In the genomic region with DNA sequence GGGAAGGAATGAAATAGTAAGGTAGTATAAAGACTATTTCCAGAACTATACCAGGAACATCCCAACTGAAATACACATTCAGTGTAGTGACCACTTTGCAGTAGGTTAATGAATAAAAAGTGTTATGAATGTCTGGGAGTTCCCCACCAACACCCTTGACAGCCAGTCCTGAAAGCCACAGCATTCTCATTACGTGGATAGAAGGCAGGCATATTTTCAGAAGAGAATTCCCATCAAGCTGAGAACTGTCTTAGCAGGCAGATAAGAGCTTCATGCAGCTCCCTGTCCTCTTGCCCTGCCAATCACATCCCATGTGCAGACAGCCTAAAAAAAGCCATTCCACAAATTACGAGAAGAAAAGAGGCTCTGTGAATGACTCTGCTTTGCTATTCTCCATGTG, we compare ENCODE assay signal across 16 cellular contexts.
DNase-seq lines count a peak whose midpoint lies in the region; ATAC-seq and TF ChIP-seq lines count a peak whose summit lies in the region.
"Had no signal": no experiment of that assay in that cellular context is flagged by ENCODE, and none has a peak within 500 bp of the region (broad histone marks: within the 10 kb centered on the region; RNA-seq: fewer than 3 reads in every experiment).

No MANE protein-coding gene starts in this region.

- TF ChIP-seq CTCF in GM23338 (conservative IDR thresholded peaks at IDR 0.05; ENCODE audit: low read depth in 2 of 2) = no peak
- TF ChIP-seq CTCF in neural cell (IDR thresholded peaks at IDR 0.05; ENCODE audit: poor library complexity, severe bottlenecking) = no peak

- H3K4me3 ChIP-seq in GM23338 (no peak overlapping the region), neural cell (ENCODE audit: low read length) (no peak overlapping the region)
- H3K4me3 ChIP-seq: SK-N-MC had no signal

- no peaks in the 10 kb centered on the region for H3K36me3 Mint-ChIP-seq in GM23338 (ENCODE audit: low read depth)

- H3K36me3 ChIP-seq in GM23338 (ENCODE audit: insufficient read depth) (no peaks in the 10 kb centered on the region), neural cell (ENCODE audit: insufficient read depth, low read length) (no peaks in the 10 kb centered on the region)

- H3K27ac ChIP-seq in GM23338 (ENCODE audit: low read depth) = no peak overlapping the region
- H3K27ac ChIP-seq in neural cell (ENCODE audit: low read length) = no peak overlapping the region
- H3K27ac ChIP-seq: C4-2B, SK-N-MC had no signal

- TF ChIP-seq EP300 in neural cell (conservative IDR thresholded peaks at IDR 0.05; ENCODE audit: poor library complexity, severe bottlenecking) = peak; percentile 82

- H3K4me1 Mint-ChIP-seq in GM23338 = peaks cover 19% of the 10 kb centered on the region

- H3K4me3 Mint-ChIP-seq in GM23338 = no peak overlapping the region

- H4K20me1 ChIP-seq in GM23338 (replicated peaks; ENCODE audit: insufficient read depth) = no peaks in the 10 kb centered on the region
- no peaks in the 10 kb centered on the region for H4K20me1 ChIP-seq in neural cell (ENCODE audit: insufficient read depth)

- no peaks in the 10 kb centered on the region for H3K27me3 Mint-ChIP-seq in GM23338 (ENCODE audit: insufficient read depth, low read depth, poor library complexity)

- H3K4me1 ChIP-seq in GM23338 (ENCODE audit: insufficient read depth) = peaks cover 3% of the 10 kb centered on the region

- H3K9me3 ChIP-seq in neural cell (ENCODE audit: low read length) = no peaks in the 10 kb centered on the region

- 0 out of 2 replicates have a peak, but pooled peaks cover 5% of the 10 kb centered on the region for H3K9me2 ChIP-seq in GM23338 (ENCODE audit: insufficient read depth)
- H3K9me2 ChIP-seq in neural cell (ENCODE audit: insufficient read depth, low read length) = no peaks in the 10 kb centered on the region

- H2AFZ ChIP-seq in GM23338 = no peak overlapping the region
- H2AFZ ChIP-seq in neural cell (ENCODE audit: low read depth, low read length) = no peak overlapping the region

- H3K4me2 ChIP-seq in GM23338 (no peak overlapping the region), neural cell (ENCODE audit: low read length) (no peak overlapping the region)

- H3K79me2 ChIP-seq in GM23338 (replicated peaks; ENCODE audit: insufficient read depth) (no peaks in the 10 kb centered on the region), neural cell (replicated peaks; ENCODE audit: insufficient read depth, low read length) (no peaks in the 10 kb centered on the region)

- no peaks in the 10 kb centered on the region for H3K9me3 Mint-ChIP-seq in GM23338

- no peak for TF ChIP-seq RAD21 in neural cell (conservative IDR thresholded peaks at IDR 0.05)

- peak; percentile 49 for ATAC-seq in GM18511 (IDR thresholded peaks at IDR 0.05; ENCODE audit: unreplicated experiment)
- ATAC-seq in GM23338 = no peak
- peak; percentile 59 for ATAC-seq in HG03432 (IDR thresholded peaks at IDR 0.05; ENCODE audit: unreplicated experiment)
- no peak for ATAC-seq in HG03571 (IDR thresholded peaks at IDR 0.05; ENCODE audit: unreplicated experiment)
- ATAC-seq in HG03442 (IDR thresholded peaks at IDR 0.05; ENCODE audit: unreplicated experiment) = no peak
- ATAC-seq: HCT116, Panc1 had no signal

- no peak overlapping the region for H3K27ac Mint-ChIP-seq in GM23338

- DNase-seq in GM23338 (ENCODE audit: low spot score) (peak; percentile 6), GM19240 (ENCODE audit: insufficient read length, low spot score) (no peak)
- DNase-seq: ACHN, DMS79 treated with DMSO at 0.1 percent for 48 hours, GOT3, KG1, NCI-H1694 treated with DMSO at 0.1 percent for 48 hours had no signal

- no peaks in the 10 kb centered on the region for H3F3A ChIP-seq in GM23338 (replicated peaks; ENCODE audit: low read depth)
- no peaks in the 10 kb centered on the region for H3F3A ChIP-seq in neural cell (ENCODE audit: insufficient read depth, low read length, poor library complexity, severe bottlenecking)

- no peak overlapping the region for H3K9ac ChIP-seq in neural cell (ENCODE audit: low read length)

- H3K27me3 ChIP-seq in GM23338 (ENCODE audit: insufficient read depth) (no peaks in the 10 kb centered on the region), neural cell (ENCODE audit: insufficient read depth, low read depth, low read length) (no peaks in the 10 kb centered on the region)

TF ChIP-seq in GM23338, 12 proteins besides CTCF, POLR2A, EP300 and RAD21 (continues in another document):
- TF ChIP-seq, protein P1, sequence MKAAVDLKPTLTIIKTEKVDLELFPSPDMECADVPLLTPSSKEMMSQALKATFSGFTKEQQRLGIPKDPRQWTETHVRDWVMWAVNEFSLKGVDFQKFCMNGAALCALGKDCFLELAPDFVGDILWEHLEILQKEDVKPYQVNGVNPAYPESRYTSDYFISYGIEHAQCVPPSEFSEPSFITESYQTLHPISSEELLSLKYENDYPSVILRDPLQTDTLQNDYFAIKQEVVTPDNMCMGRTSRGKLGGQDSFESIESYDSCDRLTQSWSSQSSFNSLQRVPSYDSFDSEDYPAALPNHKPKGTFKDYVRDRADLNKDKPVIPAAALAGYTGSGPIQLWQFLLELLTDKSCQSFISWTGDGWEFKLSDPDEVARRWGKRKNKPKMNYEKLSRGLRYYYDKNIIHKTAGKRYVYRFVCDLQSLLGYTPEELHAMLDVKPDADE (IDR thresholded peaks at IDR 0.05) = no peak
- TF ChIP-seq NANOG (IDR thresholded peaks at IDR 0.05; ENCODE audit: borderline replicate concordance) = no peak
- TF ChIP-seq, protein P2, sequence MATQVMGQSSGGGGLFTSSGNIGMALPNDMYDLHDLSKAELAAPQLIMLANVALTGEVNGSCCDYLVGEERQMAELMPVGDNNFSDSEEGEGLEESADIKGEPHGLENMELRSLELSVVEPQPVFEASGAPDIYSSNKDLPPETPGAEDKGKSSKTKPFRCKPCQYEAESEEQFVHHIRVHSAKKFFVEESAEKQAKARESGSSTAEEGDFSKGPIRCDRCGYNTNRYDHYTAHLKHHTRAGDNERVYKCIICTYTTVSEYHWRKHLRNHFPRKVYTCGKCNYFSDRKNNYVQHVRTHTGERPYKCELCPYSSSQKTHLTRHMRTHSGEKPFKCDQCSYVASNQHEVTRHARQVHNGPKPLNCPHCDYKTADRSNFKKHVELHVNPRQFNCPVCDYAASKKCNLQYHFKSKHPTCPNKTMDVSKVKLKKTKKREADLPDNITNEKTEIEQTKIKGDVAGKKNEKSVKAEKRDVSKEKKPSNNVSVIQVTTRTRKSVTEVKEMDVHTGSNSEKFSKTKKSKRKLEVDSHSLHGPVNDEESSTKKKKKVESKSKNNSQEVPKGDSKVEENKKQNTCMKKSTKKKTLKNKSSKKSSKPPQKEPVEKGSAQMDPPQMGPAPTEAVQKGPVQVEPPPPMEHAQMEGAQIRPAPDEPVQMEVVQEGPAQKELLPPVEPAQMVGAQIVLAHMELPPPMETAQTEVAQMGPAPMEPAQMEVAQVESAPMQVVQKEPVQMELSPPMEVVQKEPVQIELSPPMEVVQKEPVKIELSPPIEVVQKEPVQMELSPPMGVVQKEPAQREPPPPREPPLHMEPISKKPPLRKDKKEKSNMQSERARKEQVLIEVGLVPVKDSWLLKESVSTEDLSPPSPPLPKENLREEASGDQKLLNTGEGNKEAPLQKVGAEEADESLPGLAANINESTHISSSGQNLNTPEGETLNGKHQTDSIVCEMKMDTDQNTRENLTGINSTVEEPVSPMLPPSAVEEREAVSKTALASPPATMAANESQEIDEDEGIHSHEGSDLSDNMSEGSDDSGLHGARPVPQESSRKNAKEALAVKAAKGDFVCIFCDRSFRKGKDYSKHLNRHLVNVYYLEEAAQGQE (IDR thresholded peaks at IDR 0.05; ENCODE audit: unreplicated experiment) = no peak

TF ChIP-seq in neural cell, 6 proteins besides CTCF, POLR2A, EP300 and RAD21:
- no peak for TF ChIP-seq TAF1 (IDR thresholded peaks at IDR 0.05; ENCODE audit: low read depth)
- TF ChIP-seq POLR2AphosphoS5 (IDR thresholded peaks at IDR 0.05) = peak; percentile 55
- TF ChIP-seq EZH2 (IDR thresholded peaks at IDR 0.05; ENCODE audit: borderline replicate concordance, insufficient read depth, low read length, poor library complexity, severe bottlenecking) = no peak
- TF ChIP-seq, protein P2 (IDR thresholded peaks at IDR 0.05; ENCODE audit: borderline replicate concordance) = peak; percentile 62

Comparison
In these comparisons a context has a peak if more than half of its experiments do, and no peak if none do; other contexts are left out.
1. ATAC-seq: peak in GM18511 (single experiment) and HG03432 (single experiment); none in GM23338 (single experiment), HG03571 (single experiment) and HG03442 (single experiment).